Comparison of ENCODE assay signal across 20 cellular contexts in genomic region chr16:30737794-30738648, GRCh38. TPM values are rescaled to one million over a fixed set of nuclear protein-coding genes. Genes with fewer than 3 reads are reported as not detected.
DNase-seq lines count a peak whose midpoint lies in the region; ATAC-seq, FAIRE-seq and TF ChIP-seq lines count a peak whose summit lies in the region.
"Had no signal": no experiment of that assay in that cellular context is flagged by ENCODE, and none has a peak within 500 bp of the region (broad histone marks: within the 10 kb centered on the region; RNA-seq: fewer than 3 reads in every experiment).

No MANE protein-coding gene starts in this region.

- CTCF ChIA-PET in activated naive CD4-positive, alpha-beta T cell treated with anti-CD3 and anti-CD28 coated beads, Interleukin-2, amount 10 ng/mL, durations not matched to agents 7 days and 5 days (lab: Charles Lee): no interaction called here
- CTCF ChIA-PET in K562 (lab: Yijun Ruan, JAX; ENCODE audit: low intra/inter-chr PET ratio): no interaction called here

- H4K20me1 ChIP-seq in K562 (replicated peaks; ENCODE audit: control insufficient read depth, insufficient read depth, low read length): no peaks in the 10 kb centered on the region

- H3K36me3 ChIP-seq in H7 (replicated peaks; ENCODE audit: control insufficient read depth, insufficient read depth, low read length) (peaks cover 35% of the 10 kb centered on the region), K562 (ENCODE audit: control insufficient read depth, insufficient read depth, low read length) (peaks cover 95% of the 10 kb centered on the region)

- H2AFZ ChIP-seq in K562 (ENCODE audit: low read depth, low read length): no peak overlapping the region

- peaks cover 63% of the 10 kb centered on the region for H3K36me3 Mint-ChIP-seq in activated naive CD4-positive, alpha-beta T cell treated with anti-CD3 and anti-CD28 coated beads, Interleukin-2, amount 10 ng/mL, durations not matched to agents 7 days and 5 days
- H3K36me3 Mint-ChIP-seq in activated naive CD4-positive, alpha-beta T cell treated with anti-CD3 and anti-CD28 coated beads, Interleukin-2, amount 50 U/mL, for 72 hours: peaks cover 17 to 21% of the 10 kb centered on the region in 2 donors
- H3K36me3 Mint-ChIP-seq in neural crest cell (ENCODE audit: low read depth): peaks cover 28% of the 10 kb centered on the region

- BruUV-seq in K562 (replicated peaks; lab: Mats Ljungman, UMichigan): no TSS peak

- POLR2A ChIA-PET in K562 (lab: Yijun Ruan, JAX): interaction anchor here (0.7 to 2.9 kb wide), 4 partner anchors 10 to 383 kb away, joined by 3 to 19 read pairs (median 6); partner anchors contain the start of genes CD2BP2 and PHKG2

- no peak for DNase-seq in activated naive CD4-positive, alpha-beta T cell treated with anti-CD3 and anti-CD28 coated beads, Interleukin-2, amount 10 ng/mL, durations not matched to agents 7 days and 5 days
- no peak for DNase-seq in activated naive CD4-positive, alpha-beta T cell treated with anti-CD3 and anti-CD28 coated beads, Interleukin-2, amount 50 U/mL, for 72 hours (ENCODE audit: low spot score in 2 of 2)
- DNase-seq in H7 (peak; percentile 30), K562 (ENCODE audit: extremely low read depth in 1 of 4, low spot score in 3 of 4) (no peak), neural crest cell (ENCODE audit: low read depth, low spot score) (no peak), NCI-H2081 treated with DMSO at 0.1 percent for 48 hours (lab: John Stamatoyannopoulos, UW) (no peak), left lobe of liver (ENCODE audit: low spot score) (no peak), OCI-M2 (lab: John Stamatoyannopoulos, UW; ENCODE audit: unreplicated experiment) (no peak)
- DNase-seq: C1 segment of cervical spinal cord, DMS153, EL, NCI-H1417 treated with DMSO at 0.1 percent for 48 hours, NCI-H1930, NCI-H2171, NCI-H446, NCI-H69, OCI-M1 had no signal

- H3K9ac ChIP-seq in K562 (ENCODE audit: insufficient read depth in 1 of 2, low read depth in 2 of 2, low read length in 2 of 2): no peak overlapping the region; a peak in 1 of 4 replicates

- TF ChIP-seq CTCF in K562 (IDR thresholded peaks at IDR 0.05 in 2 of 3, conservative IDR thresholded peaks at IDR 0.05 in 1 of 3; ENCODE audit: insufficient read depth in 2 of 3, low read depth in 1 of 3, low read length in 3 of 3) (no peak), neural crest cell (conservative IDR thresholded peaks at IDR 0.05) (no peak)

- H3K9me3 Mint-ChIP-seq in activated naive CD4-positive, alpha-beta T cell treated with anti-CD3 and anti-CD28 coated beads, Interleukin-2, amount 10 ng/mL, durations not matched to agents 7 days and 5 days: no peaks in the 10 kb centered on the region
- no peaks in the 10 kb centered on the region for H3K9me3 Mint-ChIP-seq in activated naive CD4-positive, alpha-beta T cell treated with anti-CD3 and anti-CD28 coated beads, Interleukin-2, amount 50 U/mL, for 72 hours
- H3K9me3 Mint-ChIP-seq in neural crest cell: no peaks in the 10 kb centered on the region

- no peaks in the 10 kb centered on the region for H3K27me3 Mint-ChIP-seq in activated naive CD4-positive, alpha-beta T cell treated with anti-CD3 and anti-CD28 coated beads, Interleukin-2, amount 10 ng/mL, durations not matched to agents 7 days and 5 days
- H3K27me3 Mint-ChIP-seq in neural crest cell (ENCODE audit: low read depth): no peaks in the 10 kb centered on the region

- WGBS in K562 (ENCODE audit: insufficient coverage, low coverage, missing lambda C conversion rate): 93% methylated on average over 21 of the region's 25 CpGs

- TF ChIP-seq POLR2A in K562 (conservative IDR thresholded peaks at IDR 0.05): no peak

- H3K4me3 ChIP-seq in H7 (ENCODE audit: insufficient read depth, low read depth, low read length) (no peak overlapping the region), K562 (no peak overlapping the region)
- H3K4me3 ChIP-seq: A549, HAP-1 had no signal

- peaks cover 5% of the 10 kb centered on the region for H3K9me1 ChIP-seq in K562 (ENCODE audit: control insufficient read depth, insufficient read depth, low read length)

- no peak for TF ChIP-seq EP300 in K562 (IDR thresholded peaks at IDR 0.05; ENCODE audit: low read length)

- no peak overlapping the region for H3K4me2 ChIP-seq in K562 (ENCODE audit: insufficient read depth, low read length)
- H3K4me2 ChIP-seq: A549 had no signal

- H3K4me1 ChIP-seq in K562 (replicated peaks in 1 of 2; ENCODE audit: control insufficient read depth in 2 of 2, insufficient read depth in 2 of 2, low read length in 2 of 2): peaks cover 10 to 20% of the 10 kb centered on the region in 2 experiments; a peak in 4 of 5 replicates
- H3K4me1 ChIP-seq: HAP-1 had no signal

- no peak overlapping the region for H3K27ac ChIP-seq in K562 (ENCODE audit: extremely low read depth, low read depth, low read length)
- H3K27ac ChIP-seq: A549 had no signal

- ATAC-seq in activated naive CD4-positive, alpha-beta T cell treated with anti-CD3 and anti-CD28 coated beads, Interleukin-2, amount 50 U/mL, for 72 hours: no peak
- no peak for ATAC-seq in K562
- no peak for ATAC-seq in left lobe of liver
- ATAC-seq: A549 had no signal

- H3K79me2 ChIP-seq in K562 (ENCODE audit: control insufficient read depth, insufficient read depth, low read length): no peaks in the 10 kb centered on the region; the same call in 2 of the 3 replicates

- intact Hi-C loops in K562 (cut with micrococcal nuclease): no loop called here

- in situ Hi-C loops in K562 (cut with MboI): no loop called here

- H3K9me3 ChIP-seq in K562 (replicated peaks; ENCODE audit: control insufficient read depth, insufficient read depth, low read depth, low read length): no peaks in the 10 kb centered on the region
- H3K9me3 ChIP-seq: A549, HAP-1 had no signal

- H3K27ac Mint-ChIP-seq in activated naive CD4-positive, alpha-beta T cell treated with anti-CD3 and anti-CD28 coated beads, Interleukin-2, amount 10 ng/mL, durations not matched to agents 7 days and 5 days: peak overlapping the region; percentile 69
- peak overlapping the region in 1 of 2 donors; percentile 3 for H3K27ac Mint-ChIP-seq in activated naive CD4-positive, alpha-beta T cell treated with anti-CD3 and anti-CD28 coated beads, Interleukin-2, amount 50 U/mL, for 72 hours
- H3K27ac Mint-ChIP-seq in neural crest cell (ENCODE audit: unreplicated experiment): peak overlapping the region; percentile 57

- no peak for FAIRE-seq in K562 (lab: Jason Lieb, UNC)
- FAIRE-seq: A549, HTR-8/SVneo had no signal

- no peaks in the 10 kb centered on the region for H3K4me1 Mint-ChIP-seq in activated naive CD4-positive, alpha-beta T cell treated with anti-CD3 and anti-CD28 coated beads, Interleukin-2, amount 10 ng/mL, durations not matched to agents 7 days and 5 days
- no peaks in the 10 kb centered on the region for H3K4me1 Mint-ChIP-seq in neural crest cell

- no peak for TF ChIP-seq RAD21 in K562 (CRISPR knock-in tag; conservative IDR thresholded peaks at IDR 0.05 in 1 of 2, IDR thresholded peaks at IDR 0.05 in 1 of 2)

- no peak overlapping the region for H3K4me3 Mint-ChIP-seq in activated naive CD4-positive, alpha-beta T cell treated with anti-CD3 and anti-CD28 coated beads, Interleukin-2, amount 10 ng/mL, durations not matched to agents 7 days and 5 days
- no peak overlapping the region for H3K4me3 Mint-ChIP-seq in neural crest cell

- no peaks in the 10 kb centered on the region for H3K27me3 ChIP-seq in H7 (ENCODE audit: control insufficient read depth, insufficient read depth, low read length)
- H3K27me3 ChIP-seq in K562 (ENCODE audit: control insufficient read depth in 2 of 2, insufficient read depth in 2 of 2, low read length in 2 of 2): no peaks in the 10 kb centered on the region

RNA-seq across cellular contexts. Expression of gene PHKG2, which starts 10.2 kb away (rescaled TPM):
- 10 to 100 TPM; 32.9 to 61.9 TPM for total RNA-seq in activated naive CD4-positive, alpha-beta T cell treated with anti-CD3 and anti-CD28 coated beads, Interleukin-2, amount 50 U/mL, for 72 hours
- 27.0 and 32.0 TPM in 2 replicates for total RNA-seq in H7 (2014; rRNA removed; shearing (Covaris generic))
- 128 and 290 TPM in 2 replicates for total RNA-seq in K562 (2011; cell fraction: chromatin; rRNA removed; ENCODE audit: low replicate concordance)
- total RNA-seq in K562 (2011; cell fraction: nucleolus; rRNA removed): 161 and 163 TPM in 2 replicates
- 157 and 194 TPM in 2 replicates for total RNA-seq in K562 (2011; cell fraction: nucleoplasm; rRNA removed)
- total RNA-seq in K562 (2014; rRNA removed) (30.7 and 45.9 TPM in 2 replicates), K562 (2014; rRNA removed; fragmentation: Illumina TruSeq; extraction: Trizol) (18.3 and 21.2 TPM in 2 replicates), K562 (2015; rRNA removed; fragmentation: Illumina TruSeq; extraction: Trizol) (23.9 and 25.2 TPM in 2 replicates), K562 (2021) (39.7 and 40.7 TPM in 2 replicates), neural crest cell (39.2 and 40.8 TPM in 2 replicates), left lobe of liver (23.0 TPM)
- polyA plus RNA-seq in K562 (2011; rRNA removed) (44.1 and 54.4 TPM in 2 replicates), K562 (2014; fragmentation: Illumina TruSeq; extraction: Trizol) (39.2 and 41.0 TPM in 2 replicates), K562 (2014; fragmentation: Nextera tagmentation; extraction: Ambion mirVana) (10 to 100 TPM in 1 of 2 experiments, 1 to 10 TPM in 1; 5.8 to 14.1 TPM), K562 (2014; rRNA removed) (50.4 and 54.2 TPM in 2 replicates)
- polyA plus RNA-seq in K562 (2011; cell fraction: cytosol; rRNA removed): 44.6 and 56.8 TPM in 2 replicates
- 182 and 233 TPM in 2 replicates for polyA plus RNA-seq in K562 (2011; cell fraction: nucleus; rRNA removed)
- polyA plus RNA-seq in K562 (2012): 30.6 and 41.6 TPM in 2 replicates
- 19.6 and 26.2 TPM in 2 replicates for polyA minus RNA-seq in K562 (2011; rRNA and poly(A)+ RNA removed)
- polyA minus RNA-seq in K562 (2011; cell fraction: cytosol; rRNA and poly(A)+ RNA removed): 14.9 and 17.4 TPM in 2 replicates
- 36.2 and 39.6 TPM in 2 replicates for polyA minus RNA-seq in K562 (2011; cell fraction: nucleus; rRNA and poly(A)+ RNA removed)

RNA-seq across cellular contexts. Expression of gene CFAP119, which starts 23.8 kb away (rescaled TPM):
- total RNA-seq in activated naive CD4-positive, alpha-beta T cell treated with anti-CD3 and anti-CD28 coated beads, Interleukin-2, amount 50 U/mL, for 72 hours: 1 to 10 TPM; 2.6 to 3.6 TPM
- total RNA-seq in H7 (2014; rRNA removed; shearing (Covaris generic)): 1.5 and 2.1 TPM in 2 replicates
- total RNA-seq in K562 (2011; cell fraction: chromatin; rRNA removed; ENCODE audit: low replicate concordance): 23.0 and 52.3 TPM in 2 replicates
- 44.0 and 46.5 TPM in 2 replicates for total RNA-seq in K562 (2011; cell fraction: nucleolus; rRNA removed)
- total RNA-seq in K562 (2011; cell fraction: nucleoplasm; rRNA removed): 24.7 and 39.0 TPM in 2 replicates
- 16.1 and 18.5 TPM in 2 replicates for total RNA-seq in K562 (2014; rRNA removed)
- total RNA-seq in K562 (2014; rRNA removed; fragmentation: Illumina TruSeq; extraction: Trizol): 4.2 and 6.1 TPM in 2 replicates
- 7.0 and 7.4 TPM in 2 replicates for total RNA-seq in K562 (2015; rRNA removed; fragmentation: Illumina TruSeq; extraction: Trizol)
- total RNA-seq in K562 (2021): 18.4 and 20.0 TPM in 2 replicates
- 13.5 and 16.3 TPM in 2 replicates for polyA plus RNA-seq in K562 (2011; rRNA removed)
- 10.6 and 19.6 TPM in 2 replicates for polyA plus RNA-seq in K562 (2011; cell fraction: cytosol; rRNA removed)
- 107 and 225 TPM in 2 replicates for polyA plus RNA-seq in K562 (2011; cell fraction: nucleus; rRNA removed)
- 14.9 and 20.9 TPM in 2 replicates for polyA plus RNA-seq in K562 (2012)
- 9.0 and 9.6 TPM in 2 replicates for polyA plus RNA-seq in K562 (2014; fragmentation: Illumina TruSeq; extraction: Trizol)
- 1 to 10 TPM; 5.5 to 6.2 TPM for polyA plus RNA-seq in K562 (2014; fragmentation: Nextera tagmentation; extraction: Ambion mirVana)
- 33.7 and 38.2 TPM in 2 replicates for polyA plus RNA-seq in K562 (2014; rRNA removed)
- 1.2 and 2.5 TPM in 2 replicates for polyA minus RNA-seq in K562 (2011; rRNA and poly(A)+ RNA removed)
- 3.8 and 4.2 TPM in 2 replicates for polyA minus RNA-seq in K562 (2011; cell fraction: cytosol; rRNA and poly(A)+ RNA removed)
- 16.9 and 21.3 TPM in 2 replicates for polyA minus RNA-seq in K562 (2011; cell fraction: nucleus; rRNA and poly(A)+ RNA removed)
- 14.4 and 18.5 TPM in 2 replicates for total RNA-seq in neural crest cell
- total RNA-seq in left lobe of liver: 0.40 TPM

RNA-seq across cellular contexts. Expression of gene RNF40, which starts 24.1 kb away (rescaled TPM):
- 10 to 100 TPM; 68.9 to 74.4 TPM for total RNA-seq in activated naive CD4-positive, alpha-beta T cell treated with anti-CD3 and anti-CD28 coated beads, Interleukin-2, amount 50 U/mL, for 72 hours
- 72.6 and 72.9 TPM in 2 replicates for total RNA-seq in H7 (2014; rRNA removed; shearing (Covaris generic))
- total RNA-seq in K562 (2011; cell fraction: chromatin; rRNA removed; ENCODE audit: low replicate concordance): 149 and 268 TPM in 2 replicates
- total RNA-seq in K562 (2011; cell fraction: nucleolus; rRNA removed): 112 and 115 TPM in 2 replicates
- 105 and 116 TPM in 2 replicates for total RNA-seq in K562 (2011; cell fraction: nucleoplasm; rRNA removed)
- total RNA-seq in K562 (2014; rRNA removed) (81.9 and 95.6 TPM in 2 replicates), K562 (2014; rRNA removed; fragmentation: Illumina TruSeq; extraction: Trizol) (73.7 and 81.5 TPM in 2 replicates), K562 (2015; rRNA removed; fragmentation: Illumina TruSeq; extraction: Trizol) (76.4 and 82.9 TPM in 2 replicates), K562 (2021) (124 and 129 TPM in 2 replicates), neural crest cell (154 and 157 TPM in 2 replicates), left lobe of liver (35.7 TPM)
- polyA plus RNA-seq in K562 (2011; rRNA removed) (91.7 and 97.8 TPM in 2 replicates), K562 (2014; fragmentation: Illumina TruSeq; extraction: Trizol) (107 and 115 TPM in 2 replicates), K562 (2014; fragmentation: Nextera tagmentation; extraction: Ambion mirVana) (1 to 10 TPM; 6.2 to 9.1 TPM), K562 (2014; rRNA removed) (68.2 and 75.6 TPM in 2 replicates)
- 60.8 and 77.4 TPM in 2 replicates for polyA plus RNA-seq in K562 (2011; cell fraction: cytosol; rRNA removed)
- 137 and 170 TPM in 2 replicates for polyA plus RNA-seq in K562 (2011; cell fraction: nucleus; rRNA removed)
- polyA plus RNA-seq in K562 (2012): 78.5 and 80.4 TPM in 2 replicates
- 89.9 and 91.7 TPM in 2 replicates for polyA minus RNA-seq in K562 (2011; rRNA and poly(A)+ RNA removed)
- 61.7 and 77.1 TPM in 2 replicates for polyA minus RNA-seq in K562 (2011; cell fraction: cytosol; rRNA and poly(A)+ RNA removed)
- polyA minus RNA-seq in K562 (2011; cell fraction: nucleus; rRNA and poly(A)+ RNA removed): 39.2 and 51.2 TPM in 2 replicates

RNA-seq across cellular contexts. Expression of gene SRCAP, which starts 39.0 kb away (rescaled TPM):
- 10 to 100 TPM; 61.6 to 76.8 TPM for total RNA-seq in activated naive CD4-positive, alpha-beta T cell treated with anti-CD3 and anti-CD28 coated beads, Interleukin-2, amount 50 U/mL, for 72 hours
- 7.4 and 12.1 TPM in 2 replicates for total RNA-seq in H7 (2014; rRNA removed; shearing (Covaris generic))
- total RNA-seq in K562 (2011; cell fraction: chromatin; rRNA removed; ENCODE audit: low replicate concordance): 89.8 and 132 TPM in 2 replicates
- 44.6 and 46.2 TPM in 2 replicates for total RNA-seq in K562 (2011; cell fraction: nucleolus; rRNA removed)
- total RNA-seq in K562 (2011; cell fraction: nucleoplasm; rRNA removed): 58.6 and 74.8 TPM in 2 replicates
- total RNA-seq in K562 (2014; rRNA removed) (16.0 and 16.3 TPM in 2 replicates), K562 (2014; rRNA removed; fragmentation: Illumina TruSeq; extraction: Trizol) (3.5 and 3.7 TPM in 2 replicates), K562 (2015; rRNA removed; fragmentation: Illumina TruSeq; extraction: Trizol) (5.8 and 7.9 TPM in 2 replicates), K562 (2021) (58.9 and 62.6 TPM in 2 replicates), neural crest cell (94.5 and 100.0 TPM in 2 replicates), left lobe of liver (27.7 TPM)
- polyA plus RNA-seq in K562 (2011; rRNA removed) (2.2 and 6.4 TPM in 2 replicates), K562 (2014; fragmentation: Illumina TruSeq; extraction: Trizol) (14.9 and 21.0 TPM in 2 replicates), K562 (2014; fragmentation: Nextera tagmentation; extraction: Ambion mirVana) (under 1 TPM; 0.21 to 0.53 TPM), K562 (2014; rRNA removed) (11.4 and 17.0 TPM in 2 replicates)
- 1.9 and 3.2 TPM in 2 replicates for polyA plus RNA-seq in K562 (2011; cell fraction: cytosol; rRNA removed)
- 18.6 and 29.8 TPM in 2 replicates for polyA plus RNA-seq in K562 (2011; cell fraction: nucleus; rRNA removed)
- 16.6 and 25.8 TPM in 2 replicates for polyA plus RNA-seq in K562 (2012)
- 11.0 and 11.9 TPM in 2 replicates for polyA minus RNA-seq in K562 (2011; rRNA and poly(A)+ RNA removed)
- polyA minus RNA-seq in K562 (2011; cell fraction: cytosol; rRNA and poly(A)+ RNA removed): 21.7 and 27.4 TPM in 2 replicates
- polyA minus RNA-seq in K562 (2011; cell fraction: nucleus; rRNA and poly(A)+ RNA removed): 17.2 and 20.0 TPM in 2 replicates

RNA-seq across cellular contexts. Expression of gene ZNF629, which starts 49.0 kb away (rescaled TPM):
- total RNA-seq in activated naive CD4-positive, alpha-beta T cell treated with anti-CD3 and anti-CD28 coated beads, Interleukin-2, amount 50 U/mL, for 72 hours: 1 to 10 TPM in 1 of 2 donors, under 1 TPM in 1; 0.16 to 3.6 TPM
- 15.1 and 16.0 TPM in 2 replicates for total RNA-seq in H7 (2014; rRNA removed; shearing (Covaris generic))
- total RNA-seq in K562 (2011; cell fraction: chromatin; rRNA removed; ENCODE audit: low replicate concordance): 6.8 and 16.5 TPM in 2 replicates
- 8.6 and 11.3 TPM in 2 replicates for total RNA-seq in K562 (2011; cell fraction: nucleolus; rRNA removed)
- total RNA-seq in K562 (2011; cell fraction: nucleoplasm; rRNA removed): 6.7 and 7.3 TPM in 2 replicates
- total RNA-seq in K562 (2014; rRNA removed) (13.8 and 14.9 TPM in 2 replicates), K562 (2014; rRNA removed; fragmentation: Illumina TruSeq; extraction: Trizol) (6.7 and 7.3 TPM in 2 replicates), K562 (2015; rRNA removed; fragmentation: Illumina TruSeq; extraction: Trizol) (9.2 and 10.0 TPM in 2 replicates), K562 (2021) (16.5 and 18.8 TPM in 2 replicates), neural crest cell (41.0 and 41.4 TPM in 2 replicates), left lobe of liver (4.6 TPM)
- polyA plus RNA-seq in K562 (2011; rRNA removed) (2.6 and 4.4 TPM in 2 replicates), K562 (2014; fragmentation: Illumina TruSeq; extraction: Trizol) (11.6 and 12.4 TPM in 2 replicates), K562 (2014; fragmentation: Nextera tagmentation; extraction: Ambion mirVana) (under 1 TPM; 0.44 to 0.66 TPM), K562 (2014; rRNA removed) (6.1 and 7.4 TPM in 2 replicates)
- 4.0 and 5.6 TPM in 2 replicates for polyA plus RNA-seq in K562 (2011; cell fraction: cytosol; rRNA removed)
- polyA plus RNA-seq in K562 (2011; cell fraction: nucleus; rRNA removed): 7.1 and 10.9 TPM in 2 replicates
- polyA plus RNA-seq in K562 (2012): 12.0 and 13.0 TPM in 2 replicates
- polyA minus RNA-seq in K562 (2011; rRNA and poly(A)+ RNA removed): 4.2 and 5.3 TPM in 2 replicates
- 9.2 and 9.8 TPM in 2 replicates for polyA minus RNA-seq in K562 (2011; cell fraction: cytosol; rRNA and poly(A)+ RNA removed)
- polyA minus RNA-seq in K562 (2011; cell fraction: nucleus; rRNA and poly(A)+ RNA removed): 8.3 and 11.2 TPM in 2 replicates
